ENCODE assay signal across 1 cellular context in genomic region chr15:71143373-71144310, GRCh38.
TF ChIP-seq lines count a peak whose summit lies in the region.

No MANE protein-coding gene starts in this region.

TF ChIP-seq in liver, 16 proteins besides CTCF, POLR2A, EP300 and RAD21 (continued from another document):
- TF ChIP-seq REST (IDR thresholded peaks at IDR 0.05) (no peak), GABPA (IDR thresholded peaks at IDR 0.05 in 1 of 2, conservative IDR thresholded peaks at IDR 0.05 in 1 of 2) (no peak), ATF3 (IDR thresholded peaks at IDR 0.05) (no peak), FOXA1 (IDR thresholded peaks at IDR 0.05) (no peak), JUND (IDR thresholded peaks at IDR 0.05) (peak in 1 of 2 donors; percentile 13)
